Comparison of ENCODE assay signal across 12 cellular contexts in the genomic region with DNA sequence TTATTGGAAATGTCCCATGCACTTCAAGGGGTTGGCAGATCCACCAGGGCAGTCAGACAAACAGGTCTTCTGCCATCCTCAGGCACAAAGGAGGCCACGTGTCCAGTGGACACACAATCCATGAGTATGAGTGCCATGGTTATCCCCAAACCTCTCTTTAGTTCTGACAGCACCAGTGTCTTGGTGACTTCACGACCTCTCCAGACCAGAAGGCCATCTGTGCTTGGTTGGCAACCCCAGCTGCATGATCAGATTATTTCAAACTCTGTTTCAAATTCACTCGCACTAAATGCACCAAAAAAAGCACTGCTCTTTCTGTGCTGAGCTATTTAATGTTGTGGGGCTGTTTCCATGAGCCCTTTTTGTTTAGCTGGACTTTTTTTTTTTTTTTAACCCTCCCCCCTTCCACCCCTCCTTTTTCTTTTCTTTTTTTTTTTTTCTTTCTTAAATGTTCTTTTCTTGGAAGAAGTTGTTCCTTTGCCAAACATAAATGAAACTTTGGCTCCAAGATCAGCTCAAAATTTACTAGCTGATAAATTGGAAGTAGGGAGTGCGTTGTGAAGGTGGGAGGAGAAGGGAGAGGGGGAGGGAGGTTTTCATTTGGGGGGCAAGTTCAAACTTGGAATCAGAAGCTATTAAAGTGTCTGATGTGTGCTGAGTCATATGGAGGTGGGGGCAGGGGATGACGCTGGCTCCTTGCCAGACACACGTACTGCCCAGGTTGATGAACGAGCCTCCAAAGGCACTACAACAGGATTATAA.
A peak's percentile ranks its signal among the peaks of the same experiment; 100 is the strongest.
DNase-seq lines count a peak whose midpoint lies in the region; ATAC-seq and FAIRE-seq lines count a peak whose summit lies in the region.
"Had no signal": no experiment of that assay in that cellular context is flagged by ENCODE, and none has a peak within 500 bp of the region (broad histone marks: within the 10 kb centered on the region; RNA-seq: fewer than 3 reads in every experiment).

No MANE protein-coding gene starts in this region.

- DNase-seq in DMS 273 (lab: John Stamatoyannopoulos, UW; ENCODE audit: unreplicated experiment) (peak; percentile 78), NCI-H2171 (lab: John Stamatoyannopoulos, UW) (peak; percentile 71), neuronal stem cell (ENCODE audit: low spot score) (no peak), Ammon's horn (ENCODE audit: low spot score) (no peak), activated gamma-delta T cell treated with Interleukin-2 at 50 U/mL for 16 hours (no peak), DMS114 treated with DMSO at 0.1 percent for 48 hours (lab: John Stamatoyannopoulos, UW; ENCODE audit: unreplicated experiment) (no peak)
- DNase-seq: CD4-positive, CD25-positive, alpha-beta regulatory T cell; GM23248; NCI-H526 treated with DMSO at 0.1 percent for 48 hours; T-cell had no signal

- WGBS in neuronal stem cell (ENCODE audit: extremely low coverage in 2 of 2, insufficient read length in 2 of 2, insufficient replicate concordance in 1 of 2), 2 donors, result no CpG with 5 or more reads among the region's 7 CpGs

- H3K27ac ChIP-seq in neuronal stem cell (replicated peaks; ENCODE audit: low read length), result no peak overlapping the region
- H3K27ac ChIP-seq: GM23248 had no signal

- H3K9ac ChIP-seq in neuronal stem cell (ENCODE audit: low read depth, low read length, poor library complexity), result no peak overlapping the region
- H3K9ac ChIP-seq: GM23248 had no signal

- no peaks in the 10 kb centered on the region for H3K36me3 ChIP-seq in neuronal stem cell (replicated peaks in 1 of 2; ENCODE audit: control insufficient read depth in 2 of 2, insufficient read depth in 2 of 2, low read length in 2 of 2)

- no peak overlapping the region for H2BK15ac ChIP-seq in neuronal stem cell (ENCODE audit: low read length)

- H3K4ac ChIP-seq in neuronal stem cell (ENCODE audit: low read length), result no peak overlapping the region

- no peak overlapping the region for H3K14ac ChIP-seq in neuronal stem cell (ENCODE audit: low read length)

- no peaks in the 10 kb centered on the region for H3K79me1 ChIP-seq in neuronal stem cell (ENCODE audit: low read depth, low read length)

- no peak overlapping the region for H2AK5ac ChIP-seq in neuronal stem cell (ENCODE audit: low read depth, low read length)

- peaks cover 0 to 2% of the 10 kb centered on the region in 2 donors for H3K9me3 ChIP-seq in neuronal stem cell (replicated peaks in 1 of 2; ENCODE audit: control insufficient read depth in 2 of 2, insufficient read depth in 1 of 2, low read depth in 1 of 2, low read length in 2 of 2)

- FAIRE-seq in endometrium (lab: Jason Lieb, UNC), result peak; percentile 8

- no peak for ATAC-seq in HG02763 (IDR thresholded peaks at IDR 0.05; ENCODE audit: unreplicated experiment)
- ATAC-seq: T-cell had no signal

- H4K91ac ChIP-seq in neuronal stem cell (ENCODE audit: low read depth, low read length, poor library complexity), result no peak overlapping the region

- H4K8ac ChIP-seq in neuronal stem cell (ENCODE audit: low read depth, low read length), result no peak overlapping the region

- H2BK12ac ChIP-seq in neuronal stem cell (ENCODE audit: low read length), result no peak overlapping the region

- H2AFZ ChIP-seq in neuronal stem cell (ENCODE audit: low read length), result peak overlapping the region; percentile 41
- H2AFZ ChIP-seq: GM23248 had no signal

- H3K23ac ChIP-seq in neuronal stem cell (ENCODE audit: low read depth, low read length, poor library complexity), result no peak overlapping the region

- no peak overlapping the region for H2BK5ac ChIP-seq in neuronal stem cell (ENCODE audit: low read length)

- H3K4me2 ChIP-seq in neuronal stem cell (ENCODE audit: insufficient read depth, low read length, poor library complexity, severe bottlenecking), result no peak overlapping the region

- H2BK120ac ChIP-seq in neuronal stem cell (ENCODE audit: low read depth, low read length), result no peak overlapping the region

- peaks cover 0 to 3% of the 10 kb centered on the region in 2 donors for H3K4me1 ChIP-seq in neuronal stem cell (ENCODE audit: control insufficient read depth in 2 of 2, insufficient read depth in 1 of 2, low read depth in 1 of 2, low read length in 2 of 2)

- H3K27me3 ChIP-seq in neuronal stem cell (ENCODE audit: control insufficient read depth in 3 of 3, insufficient read depth in 3 of 3, low read depth in 1 of 3, low read length in 3 of 3), result no peaks in the 10 kb centered on the region

- H3K18ac ChIP-seq in neuronal stem cell (ENCODE audit: low read length), result no peak overlapping the region

- no peak overlapping the region for H3K4me3 ChIP-seq in neuronal stem cell (ENCODE audit: low read length in 2 of 2)
- H3K4me3 ChIP-seq: GM23248 had no signal

Comparison
In these comparisons a context has a peak if more than half of its experiments do, and no peak if none do; other contexts are left out.
1. DNase-seq: peak in DMS 273 (single experiment) and NCI-H2171 (single experiment); none in neuronal stem cell (single experiment), Ammon's horn (single experiment), activated gamma-delta T cell treated with Interleukin-2 at 50 U/mL for 16 hours (single experiment) and DMS114 treated with DMSO at 0.1 percent for 48 hours (single experiment).